In the genomic region with DNA sequence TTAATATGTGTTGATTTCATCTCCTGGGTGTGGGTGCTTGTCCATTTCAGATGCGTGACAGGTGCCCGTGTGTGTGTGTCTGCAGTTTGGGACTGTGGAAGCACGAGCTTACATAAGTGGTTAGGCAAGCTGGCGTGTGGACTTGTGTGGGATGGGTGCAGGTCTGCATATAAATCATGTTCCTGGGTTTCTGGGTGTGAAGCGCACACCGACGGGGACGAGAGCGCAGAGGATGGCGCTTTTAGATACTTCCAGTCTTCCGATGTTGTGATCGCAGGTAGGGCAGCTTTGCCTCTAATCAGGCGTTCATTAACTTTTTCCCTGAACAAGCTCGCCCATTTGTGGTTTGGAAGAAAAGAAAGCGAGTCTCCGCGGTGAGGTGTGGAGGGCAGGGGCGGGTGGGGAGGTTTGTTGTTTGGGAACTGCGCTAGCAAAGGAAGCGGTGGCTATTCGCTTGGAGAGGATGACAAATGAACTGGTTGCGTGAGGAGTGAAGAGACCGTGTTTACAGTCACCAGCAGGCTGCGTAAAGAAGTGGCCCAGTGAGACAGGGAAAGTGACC, we compare ENCODE assay signal across 8 cellular contexts. TPM values are rescaled to one million over a fixed set of nuclear protein-coding genes. Genes with fewer than 3 reads are reported as not detected.
DNase-seq lines count a peak whose midpoint lies in the region; ATAC-seq, FAIRE-seq and TF ChIP-seq lines count a peak whose summit lies in the region.

No MANE protein-coding gene starts in this region.

- H2AFZ ChIP-seq in MM.1S (ENCODE audit: low read length) (no peak overlapping the region), H1 (ENCODE audit: low read length) (peak overlapping the region; percentile 86), neuron (ENCODE audit: low read depth, low read length) (no peak overlapping the region)

- H3K18ac ChIP-seq in H1 (ENCODE audit: extremely low read depth, low read length): no peak overlapping the region; the same call in 1 of the 2 replicates

- H3K23ac ChIP-seq in H1 (ENCODE audit: insufficient read length): no peak overlapping the region

- H2BK20ac ChIP-seq in H1 (ENCODE audit: low read length): no peak overlapping the region

- H3K79me1 ChIP-seq in H1 (ENCODE audit: low read depth, low read length): no peaks in the 10 kb centered on the region

- POLR2A ChIA-PET in H1 (lab: Charles Lee; ENCODE audit: partially characterized antibody): interaction anchor here (0.7 kb wide), 1 partner anchor 13 kb away, joined by 3 read pairs; no protein-coding TSS in a partner anchor

- H3K14ac ChIP-seq in H1 (ENCODE audit: insufficient read length): no peak overlapping the region

- H3K36me3 ChIP-seq in MM.1S (replicated peaks; ENCODE audit: insufficient read depth, low read length): no peaks in the 10 kb centered on the region
- H3K36me3 ChIP-seq in H1 (ENCODE audit: control insufficient read depth in 2 of 4, insufficient read depth in 4 of 4, low read length in 3 of 4): no peaks in the 10 kb centered on the region
- no peaks in the 10 kb centered on the region for H3K36me3 ChIP-seq in neuron (ENCODE audit: insufficient read depth, low read length)

- no peak overlapping the region for H2BK5ac ChIP-seq in H1 (ENCODE audit: low read depth, low read length)

- no peaks in the 10 kb centered on the region for H3K27me3 ChIP-seq in MM.1S (replicated peaks; ENCODE audit: insufficient read depth, low read length)
- peaks cover 7 to 46% (median 26%) of the 10 kb centered on the region in 4 experiments for H3K27me3 ChIP-seq in H1 (replicated peaks in 1 of 4; ENCODE audit: control insufficient read depth in 3 of 4, extremely low read depth in 1 of 4, insufficient read depth in 3 of 4, low read length in 3 of 4)
- peaks cover 34% of the 10 kb centered on the region for H3K27me3 ChIP-seq in neuron (ENCODE audit: insufficient read depth, low read length)

- H3K27ac ChIP-seq in MM.1S (ENCODE audit: low read length) (no peak overlapping the region), H1 (ENCODE audit: low read depth, low read length) (no peak overlapping the region)

- no peaks in the 10 kb centered on the region for H3K4me1 ChIP-seq in MM.1S (ENCODE audit: low read length)
- H3K4me1 ChIP-seq in H1 (replicated peaks in 1 of 4; ENCODE audit: control insufficient read depth in 3 of 4, insufficient read depth in 4 of 4, low read length in 3 of 4): peaks cover 0 to 9% (median 1%) of the 10 kb centered on the region in 4 experiments; a peak in 3 of 7 replicates
- peaks cover 10% of the 10 kb centered on the region for H3K4me1 ChIP-seq in neuron (ENCODE audit: insufficient read depth, low read length)

- no peak overlapping the region for H2AK5ac ChIP-seq in H1 (ENCODE audit: low read depth, low read length)

- no peak overlapping the region; the same call in 1 of the 2 replicates for H4K8ac ChIP-seq in H1 (ENCODE audit: extremely low read depth, insufficient read depth, low read length)

- TF ChIP-seq POLR2A in H1 (IDR thresholded peaks at IDR 0.05; ENCODE audit: control extremely low read depth in 1 of 2, low read depth in 2 of 2, low read length in 2 of 2): no peak

- TF ChIP-seq CTCF in MM.1S (IDR thresholded peaks at IDR 0.05; ENCODE audit: low read length) (no peak), H1 (IDR thresholded peaks at IDR 0.05; ENCODE audit: control extremely low read depth in 1 of 3, insufficient read depth in 1 of 3, low read depth in 1 of 3, low read length in 3 of 3) (no peak)

- H4K20me1 ChIP-seq in MM.1S (ENCODE audit: insufficient read depth, low read length) (no peaks in the 10 kb centered on the region), H1 (replicated peaks in 1 of 2; ENCODE audit: control insufficient read depth in 1 of 2, insufficient read depth in 2 of 2, low read length in 2 of 2) (peaks cover 0 to 2% of the 10 kb centered on the region in 2 experiments)

- no peak overlapping the region for H2BK120ac ChIP-seq in H1 (replicated peaks; ENCODE audit: low read depth, low read length)

- H3K9me2 ChIP-seq in MM.1S (replicated peaks; ENCODE audit: insufficient read depth, low read length): no peaks in the 10 kb centered on the region

- no peak overlapping the region; the same call in 1 of the 2 replicates for H2BK12ac ChIP-seq in H1 (ENCODE audit: low read depth, low read length)

- TF ChIP-seq EP300 in H1 (IDR thresholded peaks at IDR 0.05; ENCODE audit: borderline replicate concordance in 1 of 2, low read depth in 2 of 2, low read length in 2 of 2): no peak

- 5% methylated on average over 24 of the region's 24 CpGs; no CpG with 5 or more reads in 1 of the 2 experiments for WGBS in H1 (ENCODE audit: extremely low coverage in 1 of 2, insufficient coverage in 1 of 2, insufficient read length in 1 of 2, insufficient replicate concordance in 2 of 2, low coverage in 1 of 2, low lambda C conversion rate in 2 of 2, missing lambda C conversion rate in 1 of 2), 2 experiments

- peak; percentile 36 for FAIRE-seq in H1 (lab: Jason Lieb, UNC)

- 0 out of 4 replicates have a peak, but pooled peaks have one; percentile 13 to 21 for TF ChIP-seq RAD21 in H1 (IDR thresholded peaks at IDR 0.05 in 1 of 2, conservative IDR thresholded peaks at IDR 0.05 in 1 of 2; ENCODE audit: low read depth in 2 of 2, low read length in 2 of 2)

- CTCF ChIA-PET in H1 (lab: Charles Lee; ENCODE audit: partially characterized antibody): interaction anchor here (0.8 to 2.6 kb wide), 7 partner anchors 13 to 357 kb away, joined by 3 to 9 read pairs (median 5); no protein-coding TSS in a partner anchor

- no peak overlapping the region for H4K91ac ChIP-seq in H1 (replicated peaks; ENCODE audit: insufficient read length, low read length)

- no peak overlapping the region for H3K9ac ChIP-seq in MM.1S (ENCODE audit: low read length)
- H3K9ac ChIP-seq in H1 (replicated peaks in 1 of 4; ENCODE audit: extremely low read depth in 1 of 4, low read depth in 3 of 4, low read length in 3 of 4): peak overlapping the region in 1 of 4 experiments; percentile 56; a peak in 2 of 7 replicates

- H3K9me3 ChIP-seq in MM.1S (replicated peaks; ENCODE audit: insufficient read depth, low read length): no peaks in the 10 kb centered on the region
- H3K9me3 ChIP-seq in H1 (ENCODE audit: insufficient read depth in 2 of 2, low read depth in 1 of 2, low read length in 1 of 2): no peaks in the 10 kb centered on the region
- no peaks in the 10 kb centered on the region for H3K9me3 ChIP-seq in neuron (ENCODE audit: low read length)

- H3K4me2 ChIP-seq in MM.1S (ENCODE audit: low read depth, low read length) (peak overlapping the region; percentile 45; the same call in 1 of the 2 replicates), H1 (ENCODE audit: insufficient read depth in 1 of 2, low read depth in 2 of 2, low read length in 2 of 2) (peak overlapping the region; percentile 98 to 99)

- H3K23me2 ChIP-seq in H1 (ENCODE audit: low read depth, low read length): peaks cover 7% of the 10 kb centered on the region

- H3K79me2 ChIP-seq in MM.1S (ENCODE audit: low read length) (no peaks in the 10 kb centered on the region), H1 (ENCODE audit: control insufficient read depth in 1 of 2, insufficient read depth in 2 of 2, low read length in 2 of 2) (no peaks in the 10 kb centered on the region)

- H3K56ac ChIP-seq in H1 (replicated peaks; ENCODE audit: insufficient read length, low read depth, low read length): no peak overlapping the region

- no peak for ATAC-seq in GM21717 (IDR thresholded peaks at IDR 0.05; ENCODE audit: unreplicated experiment)
- ATAC-seq in HG03039 (IDR thresholded peaks at IDR 0.05; ENCODE audit: unreplicated experiment): no peak
- no peak for ATAC-seq in HG03565 (IDR thresholded peaks at IDR 0.05; ENCODE audit: unreplicated experiment)

- no peaks in the 10 kb centered on the region for H3F3A ChIP-seq in MM.1S (ENCODE audit: insufficient read depth, low read length)

- H3K4me3 ChIP-seq in MM.1S (ENCODE audit: low read length) (no peak overlapping the region), H1 (ENCODE audit: extremely low read depth in 1 of 4, insufficient read depth in 2 of 4, low read depth in 3 of 4, low read length in 4 of 4) (peak overlapping the region; percentile 35 to 71 (median 63); a peak in 7 of 8 replicates), neuron (ENCODE audit: low read length) (peak overlapping the region; percentile 34)

- DNase-seq in DMS153 (lab: John Stamatoyannopoulos, UW) (peak; percentile 16), MM.1S (no peak), H1 (ENCODE audit: low read depth in 1 of 2, low spot score in 2 of 2) (peak in 1 of 2 experiments; percentile 48), glomerular visceral epithelial cell (ENCODE audit: extremely low spot score) (no peak)

- no peak overlapping the region for H3K4ac ChIP-seq in H1 (replicated peaks; ENCODE audit: insufficient read length, low read depth, low read length)

- no peak overlapping the region for H4K5ac ChIP-seq in H1 (ENCODE audit: insufficient read length, low read depth, low read length)

- H2BK15ac ChIP-seq in H1 (ENCODE audit: low read length): no peak overlapping the region

TF ChIP-seq in H1, 55 proteins besides CTCF, POLR2A, EP300 and RAD21 (continues in another document):
- TF ChIP-seq TAF7 (optimal IDR thresholded peaks at IDR 0.05; ENCODE audit: borderline replicate concordance, low read depth, low read length) (no peak), SIX5 (IDR thresholded peaks at IDR 0.05; ENCODE audit: low read depth, low read length) (no peak), KDM5A (IDR thresholded peaks at IDR 0.05; ENCODE audit: low read length) (no peak), TCF12 (IDR thresholded peaks at IDR 0.05; ENCODE audit: low read depth, low read length) (no peak), TEAD4 (IDR thresholded peaks at IDR 0.05; ENCODE audit: low read depth, low read length) (no peak), RNF2 (IDR thresholded peaks at IDR 0.05; ENCODE audit: borderline replicate concordance, low read depth, low read length, missing control alignments, poor library complexity, severe bottlenecking) (peak; percentile 35), EGR1 (IDR thresholded peaks at IDR 0.05; ENCODE audit: borderline replicate concordance, low read depth, low read length) (no peak), GTF2F1 (IDR thresholded peaks at IDR 0.05; ENCODE audit: borderline replicate concordance, low read depth, low read length) (no peak)
- TF ChIP-seq, protein P1, sequence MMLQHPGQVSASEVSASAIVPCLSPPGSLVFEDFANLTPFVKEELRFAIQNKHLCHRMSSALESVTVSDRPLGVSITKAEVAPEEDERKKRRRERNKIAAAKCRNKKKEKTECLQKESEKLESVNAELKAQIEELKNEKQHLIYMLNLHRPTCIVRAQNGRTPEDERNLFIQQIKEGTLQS (IDR thresholded peaks at IDR 0.05; ENCODE audit: insufficient read depth, low read depth, low read length): no peak

RNA-seq across cellular contexts. Expression of gene RGS6, which starts 0.9 kb away (rescaled TPM):
- 0.63 and 1.1 TPM in 2 replicates for total RNA-seq in H1 (2021; fragmentation: NEBNext Ultra II Directional; extraction: Animal tissue kit (Norgen Biotek cat#: 25700))
- 0.26 and 0.33 TPM in 2 replicates for polyA plus RNA-seq in H1 (2011; rRNA removed)
- 0.57 TPM for polyA plus RNA-seq in H1 (2011; cell fraction: cytosol; rRNA removed)
- polyA plus RNA-seq in H1 (2011; cell fraction: nucleus; rRNA removed): 1.3 TPM
- polyA plus RNA-seq in H1 (2012, experiment 1 of 2): 0.51 to 0.97 TPM (median 0.59 TPM) in 4 replicates
- polyA plus RNA-seq in H1 (2012, experiment 2 of 2): 0.72 TPM
- 0.59 TPM for polyA plus RNA-seq in H1 (2013, experiment 1 of 2)
- 0.53 TPM for polyA plus RNA-seq in H1 (2013, experiment 2 of 2)
- 0.49 and 0.91 TPM in 2 replicates for polyA minus RNA-seq in H1 (2011; rRNA and poly(A)+ RNA removed)
- polyA minus RNA-seq in H1 (2011; cell fraction: cytosol; rRNA and poly(A)+ RNA removed): 1.0 TPM
- 3.1 TPM for polyA minus RNA-seq in H1 (2011; cell fraction: nucleus; rRNA and poly(A)+ RNA removed)
